9 cellular contexts compared by ENCODE assay signal in the genomic region with DNA sequence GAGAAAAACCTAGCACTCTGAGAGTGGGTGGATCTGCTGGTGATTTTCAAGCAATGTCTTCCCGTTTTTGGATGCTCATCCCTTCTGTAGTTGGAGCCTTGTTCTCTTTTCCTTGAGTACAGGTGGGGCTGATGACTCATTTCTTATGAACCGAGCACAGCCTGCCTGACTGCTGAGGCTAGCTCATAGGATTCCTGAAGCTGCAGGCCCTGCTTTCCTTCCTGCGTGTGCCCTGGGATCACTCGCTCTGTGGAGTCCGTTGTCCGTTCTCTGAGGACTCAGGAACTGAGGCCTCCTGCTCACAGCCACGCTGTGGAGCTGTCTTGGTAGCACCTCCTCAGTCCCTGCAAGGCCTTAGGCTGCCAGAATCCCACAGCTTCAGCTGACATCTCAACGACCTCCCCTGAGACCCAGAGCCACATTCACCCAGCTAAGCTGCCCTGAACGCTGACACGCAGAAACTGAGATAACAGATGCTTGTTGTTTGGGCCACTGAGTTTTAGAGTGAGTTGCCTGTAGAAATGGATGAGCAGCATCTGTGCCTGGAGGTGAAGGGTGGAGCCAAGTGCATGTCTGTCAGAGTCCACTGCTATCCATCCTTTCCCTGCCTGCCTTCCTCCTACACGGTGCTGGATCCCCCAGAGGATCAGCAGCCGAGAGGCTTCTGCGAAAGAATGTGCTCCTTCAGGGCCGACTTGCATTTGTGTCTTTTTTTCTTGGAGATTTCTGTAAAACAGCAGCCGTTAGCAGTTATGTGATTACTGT.
DNase-seq lines count a peak whose midpoint lies in the region; ATAC-seq and TF ChIP-seq lines count a peak whose summit lies in the region.
"Had no signal": no experiment of that assay in that cellular context is flagged by ENCODE, and none has a peak within 500 bp of the region (broad histone marks: within the 10 kb centered on the region; RNA-seq: fewer than 3 reads in every experiment).

No MANE protein-coding gene starts in this region.

- ATAC-seq in SK-N-SH treated with all-trans-retinoic acid at 6 μM for 48 hours (peak; percentile 64), HG02981 (IDR thresholded peaks at IDR 0.05; ENCODE audit: unreplicated experiment) (no peak)

- no peak overlapping the region for H3K4me3 ChIP-seq in fibroblast of villous mesenchyme (ENCODE audit: low read depth, low read length)
- H3K4me3 ChIP-seq: lung had no signal

- DNase-seq in NCI-H1417 (lab: John Stamatoyannopoulos, UW) = peak in 2 of 3 experiments; percentile 25 to 63
- DNase-seq in NCI-H1417 treated with DMSO at 0.1 percent for 48 hours (lab: John Stamatoyannopoulos, UW) = no peak
- peak; percentile 52 for DNase-seq in fibroblast of villous mesenchyme (ENCODE audit: low read depth)
- DNase-seq in stimulated activated CD8-positive, alpha-beta memory T cell treated with anti-CD3 and anti-CD28 coated beads, Interleukin-4, amount 100 ng/mL, for 48 hours = peak; percentile 36
- DNase-seq in NCI-H446 treated with DMSO at 0.1 percent for 48 hours (lab: John Stamatoyannopoulos, UW) = no peak
- no peak for DNase-seq in AG20443 (ENCODE audit: low spot score)

- TF ChIP-seq CTCF in fibroblast of villous mesenchyme (IDR thresholded peaks at IDR 0.05; ENCODE audit: insufficient read depth, low read depth, low read length) = no peak

TF ChIP-seq in SK-N-SH treated with all-trans-retinoic acid at 6 μM for 48 hours, 23 proteins besides CTCF, POLR2A, EP300 and RAD21:
- TF ChIP-seq CSDC2 (CRISPR knock-in tag; IDR thresholded peaks at IDR 0.05) = no peak

Comparison
In these comparisons a context has a peak if more than half of its experiments do, and no peak if none do; other contexts are left out.
1. DNase-seq: peak in NCI-H1417 (2 of 3), fibroblast of villous mesenchyme (single experiment) and stimulated activated CD8-positive, alpha-beta memory T cell treated with anti-CD3 and anti-CD28 coated beads, Interleukin-4, amount 100 ng/mL, for 48 hours (single experiment); none in NCI-H1417 treated with DMSO at 0.1 percent for 48 hours (single experiment), NCI-H446 treated with DMSO at 0.1 percent for 48 hours (single experiment) and AG20443 (single experiment).